Comparison of ENCODE assay signal across 11 cellular contexts in genomic region chr6:146905313-146905712, GRCh38.
A peak's percentile ranks its signal among the peaks of the same experiment; 100 is the strongest.
DNase-seq lines count a peak whose midpoint lies in the region; ATAC-seq, FAIRE-seq and TF ChIP-seq lines count a peak whose summit lies in the region.
"Had no signal": no experiment of that assay in that cellular context is flagged by ENCODE, and none has a peak within 500 bp of the region (broad histone marks: within the 10 kb centered on the region; RNA-seq: fewer than 3 reads in every experiment).

No MANE protein-coding gene starts in this region.

- H3K27ac ChIP-seq in A549 (peak overlapping the region; percentile 53 to 85), hepatocyte (no peak overlapping the region)

- no peaks in the 10 kb centered on the region for H3K36me3 ChIP-seq in hepatocyte (replicated peaks; ENCODE audit: insufficient read depth, low read depth)

- TF ChIP-seq CTCF in A549 (IDR thresholded peaks at IDR 0.05) (no peak), hepatocyte (IDR thresholded peaks at IDR 0.05; ENCODE audit: poor library complexity) (no peak)

- no peak overlapping the region for H2AFZ ChIP-seq in hepatocyte

- CTCF ChIA-PET in A549 (lab: Yijun Ruan, JAX): interaction anchor here (0.7 kb wide), 1 partner anchor 48 kb away, joined by 3 read pairs; no protein-coding TSS in a partner anchor

- H3K9me2 ChIP-seq in hepatocyte (replicated peaks; ENCODE audit: insufficient read depth): no peaks in the 10 kb centered on the region

- H3K4me2 ChIP-seq in A549: peak overlapping the region; percentile 32; the same call in 2 of the 3 replicates
- H3K4me2 ChIP-seq in hepatocyte: no peak overlapping the region

- no peak for TF ChIP-seq RAD21 in A549 (conservative IDR thresholded peaks at IDR 0.05 in 1 of 2, IDR thresholded peaks at IDR 0.05 in 1 of 2)

- POLR2A ChIA-PET in A549 (lab: Yijun Ruan, JAX): interaction anchor here (1.0 kb wide), 1 partner anchor 86 kb away, joined by 3 read pairs; no protein-coding TSS in a partner anchor

- FAIRE-seq in A549 (lab: Jason Lieb, UNC): no peak
- FAIRE-seq: kidney had no signal

- H3K4me1 ChIP-seq in A549 (peaks cover 30% of the 10 kb centered on the region), hepatocyte (ENCODE audit: insufficient read depth) (peaks cover 11% of the 10 kb centered on the region)

- no peak for TF ChIP-seq POLR2A in A549 (IDR thresholded peaks at IDR 0.05; ENCODE audit: low read length)

- peak in 1 of 2 experiments; percentile 30; a peak in 2 of 6 replicates for ATAC-seq in A549
- no peak for ATAC-seq in GM21423 (IDR thresholded peaks at IDR 0.05; ENCODE audit: unreplicated experiment)

- no peak overlapping the region for H3K4me3 ChIP-seq in A549
- H3K4me3 ChIP-seq in hepatocyte: no peak overlapping the region

- H3K9me3 ChIP-seq in A549 (no peaks in the 10 kb centered on the region), hepatocyte (ENCODE audit: low read depth) (no peaks in the 10 kb centered on the region)

- H3K79me2 ChIP-seq in hepatocyte: no peaks in the 10 kb centered on the region

- no peaks in the 10 kb centered on the region for H3K27me3 ChIP-seq in hepatocyte

- DNase-seq in A549 (ENCODE audit: low read depth in 1 of 2, low spot score in 1 of 2): peak in 1 of 2 experiments; percentile 12
- peak; percentile 25 for DNase-seq in HCEC 1CT
- peak; percentile 37 for DNase-seq in SK-N-DZ (ENCODE audit: low spot score)
- DNase-seq in iris pigment epithelial cell (ENCODE audit: low read depth): peak; percentile 54
- no peak for DNase-seq in NCI-H2171 treated with DMSO at 0.1 percent for 48 hours (lab: John Stamatoyannopoulos, UW)
- no peak for DNase-seq in amniotic stem cell (lab: John Stamatoyannopoulos, UW)
- no peak for DNase-seq in hepatocyte (ENCODE audit: low spot score)
- DNase-seq: CD4-positive, alpha-beta memory T cell; kidney; NCI-H1930 had no signal

- TF ChIP-seq EP300 in A549 (IDR thresholded peaks at IDR 0.05): no peak

- no peaks in the 10 kb centered on the region for H4K20me1 ChIP-seq in hepatocyte (ENCODE audit: insufficient read depth, poor library complexity, severe bottlenecking)

TF ChIP-seq in A549, 52 proteins besides CTCF, POLR2A, EP300 and RAD21:
- TF ChIP-seq E2F6 (IDR thresholded peaks at IDR 0.05; ENCODE audit: borderline replicate concordance, low read depth) (no peak), JUN (IDR thresholded peaks at IDR 0.05) (no peak), RCOR1 (IDR thresholded peaks at IDR 0.05; ENCODE audit: low read depth, low read length) (no peak), GATA3 (IDR thresholded peaks at IDR 0.05; ENCODE audit: borderline replicate concordance) (peak; percentile 56), USF2 (IDR thresholded peaks at IDR 0.05) (no peak), CEBPB (IDR thresholded peaks at IDR 0.05) (no peak), JUNB (IDR thresholded peaks at IDR 0.05) (0 out of 2 replicates have a peak, but pooled peaks have one; percentile 12)

Comparison
In these comparisons a context has a peak if more than half of its experiments do, and no peak if none do; other contexts are left out.
1. DNase-seq: peak in HCEC 1CT (single experiment), SK-N-DZ (single experiment) and iris pigment epithelial cell (single experiment); none in NCI-H2171 treated with DMSO at 0.1 percent for 48 hours (single experiment), amniotic stem cell (single experiment) and hepatocyte (single experiment).